In the genomic region with DNA sequence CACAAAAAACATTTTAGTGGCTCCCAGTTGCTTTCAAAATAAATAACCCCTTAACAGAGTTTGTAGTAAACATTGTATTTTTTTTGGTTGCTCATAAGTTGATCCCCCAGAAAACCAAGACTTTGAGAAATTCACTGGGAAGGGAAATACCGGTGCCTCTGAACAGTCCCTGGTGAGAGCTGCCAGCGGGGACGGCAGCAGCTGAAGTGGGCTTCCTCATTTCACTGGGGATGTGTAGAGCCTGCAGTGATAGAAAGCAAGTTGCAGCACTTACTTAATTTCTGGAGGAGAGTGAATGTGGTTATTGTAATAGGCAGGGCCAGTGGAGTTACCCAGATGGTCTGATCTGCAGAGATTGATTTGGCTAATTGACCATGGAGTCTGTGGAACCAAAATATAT, we compare ENCODE assay signal across 23 cellular contexts. TPM values are rescaled to one million over a fixed set of nuclear protein-coding genes. Genes with fewer than 3 reads are reported as not detected.
"Had no signal": no experiment of that assay in that cellular context is flagged by ENCODE, and none has a peak within 500 bp of the region (broad histone marks: within the 10 kb centered on the region; RNA-seq: fewer than 3 reads in every experiment).

No MANE protein-coding gene starts in this region.

- DNase-seq: activated CD4-positive, alpha-beta T cell treated with anti-CD3 and anti-CD28 coated beads, Interleukin-2, amount 50 U/mL, for 1 hour; activated CD8-positive, alpha-beta memory T cell treated with anti-CD3 and anti-CD28 coated beads for 24 hours; activated gamma-delta T cell treated with Interleukin-2 at 50 U/mL for 16 hours; activated naive CD8-positive, alpha-beta T cell treated with anti-CD3 and anti-CD28 coated beads for 36 hours; amygdala; brain microvascular endothelial cell; effector CD8-positive, alpha-beta T cell; esophagus squamous epithelium; hippocampal formation; kidney; left lung; mesenchymal stem cell; natural killer cell; nucleus accumbens; stimulated activated CD4-positive, alpha-beta T cell treated with anti-CD3 and anti-CD28 coated beads, Interleukin-4, amount 100 ng/mL, for 24 hours; stimulated activated naive CD4-positive, alpha-beta T cell treated with Interleukin-2 at 50 U/mL for 16 hours; substantia nigra had no signal

- H3K4me1 Mint-ChIP-seq: activated naive CD8-positive, alpha-beta T cell treated with anti-CD3 and anti-CD28 coated beads for 36 hours; natural killer cell had no signal

- H3K27ac ChIP-seq: brain microvascular endothelial cell, esophagus squamous epithelium, left lung, right atrium auricular region, skin epidermis, tibial nerve had no signal

- H3K27me3 ChIP-seq: brain microvascular endothelial cell, esophagus squamous epithelium, left lung, right atrium auricular region, tibial nerve had no signal

- H3K36me3 Mint-ChIP-seq: activated naive CD8-positive, alpha-beta T cell treated with anti-CD3 and anti-CD28 coated beads for 36 hours; natural killer cell had no signal

- H3K36me3 ChIP-seq: brain microvascular endothelial cell, esophagus squamous epithelium, left lung, right atrium auricular region, tibial nerve had no signal

- H3K4me3 Mint-ChIP-seq: activated naive CD8-positive, alpha-beta T cell treated with anti-CD3 and anti-CD28 coated beads for 36 hours; natural killer cell had no signal

- H3K4me1 ChIP-seq: left lung had no signal

- H3K9me3 Mint-ChIP-seq: activated naive CD8-positive, alpha-beta T cell treated with anti-CD3 and anti-CD28 coated beads for 36 hours; natural killer cell had no signal

- H3K9me3 ChIP-seq: esophagus squamous epithelium, left lung, right atrium auricular region, tibial nerve had no signal

- H3K27me3 Mint-ChIP-seq: activated naive CD8-positive, alpha-beta T cell treated with anti-CD3 and anti-CD28 coated beads for 36 hours; progenitor cell of endocrine pancreas had no signal

- H3K27ac Mint-ChIP-seq: activated naive CD8-positive, alpha-beta T cell treated with anti-CD3 and anti-CD28 coated beads for 36 hours; natural killer cell; progenitor cell of endocrine pancreas had no signal

- H3K4me3 ChIP-seq: esophagus squamous epithelium, left lung, right atrium auricular region, skin epidermis, tibial nerve had no signal

- ATAC-seq: activated CD4-positive, CD25-positive, alpha-beta regulatory T cell treated with anti-CD3 and anti-CD28 coated beads, Interleukin-2, amount 50 U/mL, for 24 hours; left lung; natural killer cell had no signal

RNA-seq across cellular contexts. Expression of a gene that starts 18.6 kb away (rescaled TPM):
- total RNA-seq: activated naive CD8-positive, alpha-beta T cell treated with anti-CD3 and anti-CD28 coated beads for 36 hours; endothelial cell of umbilical vein; kidney; natural killer cell had no signal
